ENCODE assay signal across 8 cellular contexts in the genomic region with DNA sequence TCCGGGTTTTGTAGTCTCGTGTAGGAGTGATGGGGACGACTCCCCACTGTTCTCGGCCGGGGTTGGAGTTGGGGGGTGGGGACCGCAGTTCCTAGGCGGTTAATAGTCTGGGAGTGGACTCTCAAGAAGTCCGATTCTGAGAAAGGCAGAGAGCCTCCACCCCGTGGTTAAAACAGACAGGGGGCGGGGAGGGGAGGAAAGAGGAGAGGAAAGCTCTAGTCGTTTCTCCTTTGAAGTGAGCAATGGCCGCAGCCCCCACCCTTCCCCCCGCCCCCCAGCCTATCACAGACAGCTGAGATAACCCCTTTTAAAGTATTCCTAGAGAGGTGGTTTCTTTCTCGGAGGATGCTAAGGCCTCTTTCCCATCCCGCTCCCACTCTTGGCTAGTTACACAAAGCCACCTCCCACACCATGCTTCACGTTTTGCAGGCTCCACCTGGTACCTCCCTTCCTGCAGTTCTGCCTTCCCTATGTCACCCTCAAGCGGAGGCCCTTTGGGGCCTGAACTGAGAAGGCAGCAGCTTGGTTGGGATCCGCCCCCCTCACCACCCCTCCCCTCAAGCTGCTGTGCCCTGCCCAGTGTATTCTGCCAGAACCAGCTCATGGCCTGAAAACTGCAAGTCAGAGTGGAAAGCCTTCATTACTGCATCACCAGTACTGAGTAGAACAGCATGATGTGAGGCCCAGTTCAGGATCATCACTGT. TPM values are rescaled to one million over a fixed set of nuclear protein-coding genes. Genes with fewer than 3 reads are reported as not detected.
DNase-seq lines count a peak whose midpoint lies in the region; ATAC-seq, FAIRE-seq and TF ChIP-seq lines count a peak whose summit lies in the region.

No MANE protein-coding gene starts in this region.

- no peaks in the 10 kb centered on the region for H3K27me3 Mint-ChIP-seq in H9 (ENCODE audit: low read depth)
- no peaks in the 10 kb centered on the region for H3K27me3 Mint-ChIP-seq in T-helper 1 cell treated with Interleukin-12 subunit alpha and Interleukin-12 subunit beta and Interleukin-4 antibody, amounts not matched to agents 30 μg/mL and 1 μg/mL, for 36 hours (ENCODE audit: low read depth)

- H3K4me3 ChIP-seq in A549 (peak overlapping the region; percentile 50), astrocyte of the cerebellum (ENCODE audit: low read depth, low read length) (peak overlapping the region; percentile 79), iPS-20b (ENCODE audit: low read length) (peak overlapping the region; percentile 77), spleen (peak overlapping the region; percentile 49 to 95 (median 68))

- H3K56ac ChIP-seq in H9 (ENCODE audit: insufficient read length, low read depth, low read length), result no peak overlapping the region

- H2BK12ac ChIP-seq in H9 (ENCODE audit: insufficient read length, low read depth, low read length), result no peak overlapping the region

- no peak overlapping the region for H2AFZ ChIP-seq in H9 (ENCODE audit: low read length)

- H3K4me2 ChIP-seq in A549 (peak overlapping the region; percentile 99), H9 (ENCODE audit: insufficient read depth, insufficient read length, low read length) (peak overlapping the region; percentile 71)

- H3K4me3 Mint-ChIP-seq in H9, result peak overlapping the region; percentile 94 to 98
- H3K4me3 Mint-ChIP-seq in T-helper 1 cell treated with Interleukin-12 subunit alpha and Interleukin-12 subunit beta and Interleukin-4 antibody, amounts not matched to agents 30 μg/mL and 1 μg/mL, for 36 hours, result peak overlapping the region; percentile 89

- no peak overlapping the region for H2BK120ac ChIP-seq in H9 (ENCODE audit: low read depth, low read length, poor library complexity, severe bottlenecking)

- intact Hi-C loops in spleen (cut with DNase I; ENCODE audit: low total_unique reads), result loop anchor here (10.0 kb wide), 1 partner anchor 288 kb away; a partner anchor contains a TSS

- no peaks in the 10 kb centered on the region for H3K27me3 ChIP-seq in H9 (ENCODE audit: insufficient read depth, low read length)
- H3K27me3 ChIP-seq in iPS-20b (ENCODE audit: insufficient read depth, low read length), result no peaks in the 10 kb centered on the region
- H3K27me3 ChIP-seq in spleen (replicated peaks in 1 of 7), result no peaks in the 10 kb centered on the region

- H3K23ac ChIP-seq in H9 (ENCODE audit: insufficient read length, low read depth, low read length), result no peak overlapping the region

- peaks cover 23% of the 10 kb centered on the region for H3K4me1 ChIP-seq in A549
- H3K4me1 ChIP-seq in H9 (ENCODE audit: insufficient read depth, low read length), result no peaks in the 10 kb centered on the region; the same call in 1 of the 2 replicates
- peaks cover 9% of the 10 kb centered on the region; the same call in 1 of the 2 replicates for H3K4me1 ChIP-seq in iPS-20b (ENCODE audit: insufficient read depth, low read length)
- peaks cover 14 to 45% (median 25%) of the 10 kb centered on the region in 6 donors for H3K4me1 ChIP-seq in spleen

- WGBS in A549 (ENCODE audit: missing lambda C conversion rate), result 3% methylated on average over 16 of the region's 18 CpGs
- no CpG with 5 or more reads among the region's 18 CpGs for WGBS in H9 (ENCODE audit: extremely low coverage, insufficient read length, low lambda C conversion rate)
- WGBS in spleen, 5 donors, result 1 to 4% (median 2%) methylated on average over 18 of the region's 18 CpGs

- H2AK5ac ChIP-seq in H9 (ENCODE audit: insufficient read length, low read length), result no peak overlapping the region

- ATAC-seq in A549, result peak in 1 of 2 experiments; percentile 4; a peak in 2 of 6 replicates

- no peaks in the 10 kb centered on the region for H3K79me1 ChIP-seq in H9 (ENCODE audit: insufficient read depth, low read depth, low read length, poor library complexity, severe bottlenecking)

- no peak overlapping the region for H4K91ac ChIP-seq in H9 (ENCODE audit: insufficient read length, low read depth, low read length)

- H3K9ac ChIP-seq in H9 (ENCODE audit: extremely low read depth, insufficient read length, low read length) (no peak overlapping the region), iPS-20b (ENCODE audit: low read depth, low read length) (peak overlapping the region; percentile 75; the same call in 1 of the 2 replicates)

- CTCF ChIA-PET in A549 (lab: Yijun Ruan, JAX), result interaction anchor here (0.6 to 10.1 kb wide), 11 partner anchors 8 to 162 kb away, joined by 3 to 117 read pairs (median 4); a partner anchor contains a TSS

- no peak overlapping the region for H3T11ph ChIP-seq in H9 (ENCODE audit: low read length)

- in situ Hi-C loops in astrocyte of the cerebellum (cut with HindIII; ENCODE audit: low sequenced_read_pairs), result no loop called here
- in situ Hi-C loops in GM13977 (cut with MboI; ENCODE audit: low pct_unique_long_range_greater_than_20kb, low sequenced_read_pairs, unreplicated experiment), result no loop called here

- POLR2A ChIA-PET in A549 (lab: Yijun Ruan, JAX), result interaction anchor here (0.6 to 3.1 kb wide), 15 partner anchors 9 to 164 kb away, joined by 3 to 74 read pairs (median 12); a partner anchor contains a TSS

- no peak overlapping the region for H3K4ac ChIP-seq in H9 (ENCODE audit: low read depth, low read length)

- H3K27ac Mint-ChIP-seq in H9, result peak overlapping the region; percentile 89 to 99 (median 97)
- peak overlapping the region; percentile 99 for H3K27ac Mint-ChIP-seq in T-helper 1 cell treated with Interleukin-12 subunit alpha and Interleukin-12 subunit beta and Interleukin-4 antibody, amounts not matched to agents 30 μg/mL and 1 μg/mL, for 36 hours

- no peak overlapping the region for H4K5ac ChIP-seq in H9 (ENCODE audit: insufficient read length, low read depth, low read length)

- TF ChIP-seq CTCF in A549 (IDR thresholded peaks at IDR 0.05), result no peak
- TF ChIP-seq CTCF in H9 (conservative IDR thresholded peaks at IDR 0.05), result no peak
- TF ChIP-seq CTCF in astrocyte of the cerebellum (IDR thresholded peaks at IDR 0.05; ENCODE audit: low read depth, low read length, missing control alignments), result no peak
- TF ChIP-seq CTCF in spleen (IDR thresholded peaks at IDR 0.05 in 8 of 11, conservative IDR thresholded peaks at IDR 0.05 in 3 of 11), result no peak
- no peak for TF ChIP-seq CTCF in GM13977 (IDR thresholded peaks at IDR 0.05; ENCODE audit: extremely low read depth, insufficient read depth, missing control alignments)

- H3K36me3 Mint-ChIP-seq in H9 (ENCODE audit: insufficient read depth in 1 of 3, low read depth in 3 of 3), result peaks cover 27 to 61% (median 57%) of the 10 kb centered on the region in 3 experiments; a peak in 6 of 7 replicates
- H3K36me3 Mint-ChIP-seq in T-helper 1 cell treated with Interleukin-12 subunit alpha and Interleukin-12 subunit beta and Interleukin-4 antibody, amounts not matched to agents 30 μg/mL and 1 μg/mL, for 36 hours (ENCODE audit: low read depth), result peaks cover 34% of the 10 kb centered on the region

- TF ChIP-seq POLR2A in A549 (IDR thresholded peaks at IDR 0.05; ENCODE audit: low read length), result no peak; the same call in none of the 2 replicates
- no peak for TF ChIP-seq POLR2A in spleen (IDR thresholded peaks at IDR 0.05)

- peaks cover 2% of the 10 kb centered on the region for H4K20me1 ChIP-seq in H9 (ENCODE audit: control insufficient read depth, insufficient read depth, insufficient read length)

- no peak overlapping the region for H2BK5ac ChIP-seq in H9 (ENCODE audit: insufficient read length, low read length)

- DNase-seq in A549 (ENCODE audit: low read depth in 1 of 2, low spot score in 1 of 2) (peak; percentile 48 to 59), H9 (peak; percentile 83), astrocyte of the cerebellum (ENCODE audit: low read depth) (no peak), spleen (peak; percentile 84), GM13977 (ENCODE audit: low spot score) (no peak), SHP77 (lab: John Stamatoyannopoulos, UW) (no peak)

- no peak overlapping the region for H2BK20ac ChIP-seq in H9 (ENCODE audit: low read depth, low read length, poor library complexity, severe bottlenecking)

- H3K9me3 ChIP-seq in A549 (no peaks in the 10 kb centered on the region), H9 (ENCODE audit: control insufficient read depth, low read depth, low read length) (no peaks in the 10 kb centered on the region), iPS-20b (ENCODE audit: insufficient read depth, low read depth, low read length) (no peaks in the 10 kb centered on the region), spleen (no peaks in the 10 kb centered on the region)

- no peak for TF ChIP-seq EP300 in A549 (IDR thresholded peaks at IDR 0.05)

- no peak overlapping the region for H3K18ac ChIP-seq in H9 (ENCODE audit: insufficient read length, low read depth, low read length)

- H3K23me2 ChIP-seq in H9 (ENCODE audit: insufficient read length, low read depth, low read length, poor library complexity, severe bottlenecking), result peaks cover 16% of the 10 kb centered on the region

- FAIRE-seq in A549 (lab: Jason Lieb, UNC), result no peak

- H3K27ac ChIP-seq in A549, result peak overlapping the region; percentile 69 to 82
- H3K27ac ChIP-seq in H9 (ENCODE audit: insufficient read length, low read depth, low read length), result no peak overlapping the region
- no peak overlapping the region for H3K27ac ChIP-seq in iPS-20b (ENCODE audit: low read length)
- H3K27ac ChIP-seq in spleen, result peak overlapping the region; percentile 48 to 98 (median 97)

- no peak overlapping the region for H2BK15ac ChIP-seq in H9 (ENCODE audit: low read depth, low read length)

- no peaks in the 10 kb centered on the region; a peak in 1 of 5 replicates for H3K9me3 Mint-ChIP-seq in H9
- no peaks in the 10 kb centered on the region for H3K9me3 Mint-ChIP-seq in T-helper 1 cell treated with Interleukin-12 subunit alpha and Interleukin-12 subunit beta and Interleukin-4 antibody, amounts not matched to agents 30 μg/mL and 1 μg/mL, for 36 hours

- H4K8ac ChIP-seq in H9 (replicated peaks; ENCODE audit: insufficient read length, low read depth, low read length), result no peak overlapping the region

- peaks cover 53% of the 10 kb centered on the region for H3K36me3 ChIP-seq in iPS-20b (ENCODE audit: insufficient read depth, low read depth, low read length)
- peaks cover 7 to 44% (median 25%) of the 10 kb centered on the region in 6 donors for H3K36me3 ChIP-seq in spleen

- H3K14ac ChIP-seq in H9 (ENCODE audit: insufficient read depth, low read length), result no peak overlapping the region

- H3K79me2 ChIP-seq in H9 (ENCODE audit: insufficient read depth, low read length), result peaks cover 5% of the 10 kb centered on the region; the same call in 1 of the 2 replicates

- H3K4me1 Mint-ChIP-seq in H9, result peaks cover 24 to 26% of the 10 kb centered on the region in 2 experiments
- H3K4me1 Mint-ChIP-seq in T-helper 1 cell treated with Interleukin-12 subunit alpha and Interleukin-12 subunit beta and Interleukin-4 antibody, amounts not matched to agents 30 μg/mL and 1 μg/mL, for 36 hours (ENCODE audit: low read depth), result peaks cover 42% of the 10 kb centered on the region

- TF ChIP-seq RAD21 in A549 (conservative IDR thresholded peaks at IDR 0.05 in 1 of 2, IDR thresholded peaks at IDR 0.05 in 1 of 2), result no peak

RNA-seq across cellular contexts. Expression of a gene that starts 0.9 kb away (rescaled TPM):
- polyA plus RNA-seq in A549 (2011; rRNA removed), result 58.6 and 64.5 TPM in 2 replicates
- polyA plus RNA-seq in A549 (2012; cell fraction: cytosol; rRNA removed), result 101 and 110 TPM in 2 replicates
- polyA plus RNA-seq in A549 (2012; cell fraction: nucleus; rRNA removed), result 224 and 245 TPM in 2 replicates
- 75.3 to 78.2 TPM (median 76.9 TPM) in 3 replicates for polyA plus RNA-seq in A549 (2017; fragmentation: RNase III; extraction: RNeasy Plus Mini Kit Qiagen cat#74134 plus additional on column Dnase treatment)
- 155 and 161 TPM in 2 replicates for polyA minus RNA-seq in A549 (2011; rRNA and poly(A)+ RNA removed)
- total RNA-seq in H9 (2021), result 143 and 144 TPM in 2 replicates
- total RNA-seq in spleen, result 10 to 100 TPM; 29.8 to 62.4 (median 53.5) TPM
- polyA plus RNA-seq in spleen, result 10 to 100 TPM; 23.1 to 40.5 (median 23.6) TPM

RNA-seq across cellular contexts. Expression of a gene that starts 1.7 kb away (rescaled TPM):
- polyA plus RNA-seq in A549 (2011; rRNA removed) (51.5 and 57.5 TPM in 2 replicates), A549 (2017; fragmentation: RNase III; extraction: RNeasy Plus Mini Kit Qiagen cat#74134 plus additional on column Dnase treatment) (79.6 to 92.0 TPM (median 80.2 TPM) in 3 replicates), spleen (10 to 100 TPM in 1 of 3 donors, 1 to 10 TPM in 2; 3.6 to 18.1 (median 5.1) TPM)
- 126 and 149 TPM in 2 replicates for polyA plus RNA-seq in A549 (2012; cell fraction: cytosol; rRNA removed)
- 334 and 410 TPM in 2 replicates for polyA plus RNA-seq in A549 (2012; cell fraction: nucleus; rRNA removed)
- polyA minus RNA-seq in A549 (2011; rRNA and poly(A)+ RNA removed), result 39.1 and 46.1 TPM in 2 replicates
- total RNA-seq in H9 (2021) (45.1 and 48.6 TPM in 2 replicates), spleen (10 to 100 TPM in 1 of 7 donors, 1 to 10 TPM in 6; 1.9 to 10.2 (median 5.8) TPM)

RNA-seq across cellular contexts. Expression of a gene that starts 12.1 kb away (rescaled TPM):
- polyA plus RNA-seq in A549 (2011; rRNA removed) (0.94 and 1.1 TPM in 2 replicates), A549 (2017; fragmentation: RNase III; extraction: RNeasy Plus Mini Kit Qiagen cat#74134 plus additional on column Dnase treatment) (2.3 to 3.7 TPM (median 2.7 TPM) in 3 replicates), spleen (1 to 10 TPM in 1 of 3 donors, under 1 TPM in 2; 0.93 to 1.3 (median 0.94) TPM)
- 3.0 and 3.2 TPM in 2 replicates for polyA plus RNA-seq in A549 (2012; cell fraction: cytosol; rRNA removed)
- 23.6 and 24.8 TPM in 2 replicates for polyA plus RNA-seq in A549 (2012; cell fraction: nucleus; rRNA removed)
- polyA minus RNA-seq in A549 (2011; rRNA and poly(A)+ RNA removed), result 0.54 and 1.2 TPM in 2 replicates
- total RNA-seq in H9 (2021) (17.3 and 20.0 TPM in 2 replicates), spleen (1 to 10 TPM in 6 of 7 donors, under 1 TPM in 1; 0.75 to 3.9 (median 2.6) TPM)

RNA-seq across cellular contexts. Expression of a gene that starts 14.5 kb away (rescaled TPM):
- polyA plus RNA-seq in A549 (2011; rRNA removed) (1,913 and 2,511 TPM in 2 replicates), A549 (2017; fragmentation: RNase III; extraction: RNeasy Plus Mini Kit Qiagen cat#74134 plus additional on column Dnase treatment) (1,221 to 1,293 TPM (median 1,253 TPM) in 3 replicates), spleen (100 to 1,000 TPM; 234 to 364 (median 311) TPM)
- 2,740 and 2,946 TPM in 2 replicates for polyA plus RNA-seq in A549 (2012; cell fraction: cytosol; rRNA removed)
- polyA plus RNA-seq in A549 (2012; cell fraction: nucleus; rRNA removed), result 1,813 and 1,843 TPM in 2 replicates
- 2,693 and 3,241 TPM in 2 replicates for polyA minus RNA-seq in A549 (2011; rRNA and poly(A)+ RNA removed)
- total RNA-seq in H9 (2021) (1,177 and 1,211 TPM in 2 replicates), spleen (100 to 1,000 TPM; 218 to 471 (median 288) TPM)

RNA-seq across cellular contexts. Expression of a gene that starts 20.3 kb away (rescaled TPM):
- polyA plus RNA-seq in A549 (2011; rRNA removed), result 15.3 and 16.8 TPM in 2 replicates
- polyA plus RNA-seq in A549 (2012; cell fraction: cytosol; rRNA removed), result 42.8 and 51.9 TPM in 2 replicates
- polyA plus RNA-seq in A549 (2012; cell fraction: nucleus; rRNA removed), result 44.4 and 50.4 TPM in 2 replicates
- polyA plus RNA-seq in A549 (2017; fragmentation: RNase III; extraction: RNeasy Plus Mini Kit Qiagen cat#74134 plus additional on column Dnase treatment), result 20.8 to 22.1 TPM (median 21.8 TPM) in 3 replicates
- polyA minus RNA-seq in A549 (2011; rRNA and poly(A)+ RNA removed), result 8.9 and 9.8 TPM in 2 replicates
- total RNA-seq in H9 (2021), result 13.7 and 16.3 TPM in 2 replicates
- total RNA-seq in spleen, result 10 to 100 TPM in 4 of 7 donors, 1 to 10 TPM in 3; 7.0 to 12.9 (median 10.3) TPM
- polyA plus RNA-seq in spleen, result 10 to 100 TPM; 11.3 to 17.0 (median 11.5) TPM

Comparison
In these comparisons a context has a peak if more than half of its experiments do, and no peak if none do; other contexts are left out.
1. DNase-seq: peak in A549 (2 of 2), H9 (single experiment) and spleen (single experiment); none in astrocyte of the cerebellum (single experiment), GM13977 (single experiment) and SHP77 (0 of 2).
2. H3K27ac ChIP-seq: peak in A549 (2 of 2) and spleen (8 of 8); none in H9 (single experiment) and iPS-20b (single experiment).
3. Peak in every context shown above with its lines, with median percentiles within 50 percentile points of each other: H3K4me3 ChIP-seq.